ENCODE assay signal across 8 cellular contexts in genomic region chr19:10290439-10290875, GRCh38. TPM values are rescaled to one million over a fixed set of nuclear protein-coding genes. Genes with fewer than 3 reads are reported as not detected.
DNase-seq lines count a peak whose midpoint lies in the region; ATAC-seq and TF ChIP-seq lines count a peak whose summit lies in the region.

No MANE protein-coding gene starts in this region.

- H3K27ac Mint-ChIP-seq in activated naive CD4-positive, alpha-beta T cell treated with anti-CD3 and anti-CD28 coated beads for 36 hours = no peak overlapping the region
- H3K27ac Mint-ChIP-seq in activated naive CD4-positive, alpha-beta T cell treated with anti-CD3 and anti-CD28 coated beads, Interleukin-2, amount 50 U/mL, for 72 hours = no peak overlapping the region
- peak overlapping the region; percentile 91 for H3K27ac Mint-ChIP-seq in T-helper 17 cell

- TF ChIP-seq POLR2A in suprapubic skin (IDR thresholded peaks at IDR 0.05) = no peak

- WGBS in suprapubic skin = under 1% methylated on average over 26 of the region's 26 CpGs

- peaks cover 7% of the 10 kb centered on the region for H3K36me3 Mint-ChIP-seq in activated naive CD4-positive, alpha-beta T cell treated with anti-CD3 and anti-CD28 coated beads for 36 hours (ENCODE audit: low read depth)
- H3K36me3 Mint-ChIP-seq in activated naive CD4-positive, alpha-beta T cell treated with anti-CD3 and anti-CD28 coated beads, Interleukin-2, amount 50 U/mL, for 72 hours = peaks cover 13 to 14% of the 10 kb centered on the region in 2 donors
- H3K36me3 Mint-ChIP-seq in T-helper 17 cell (ENCODE audit: low read depth) = peaks cover 7% of the 10 kb centered on the region

- intact Hi-C loops in activated naive CD4-positive, alpha-beta T cell treated with anti-CD3 and anti-CD28 coated beads for 36 hours (cut with micrococcal nuclease) = no loop called here

- H3K4me3 Mint-ChIP-seq in activated naive CD4-positive, alpha-beta T cell treated with anti-CD3 and anti-CD28 coated beads for 36 hours = peak overlapping the region; percentile 71
- peak overlapping the region; percentile 90 for H3K4me3 Mint-ChIP-seq in T-helper 17 cell

- CTCF ChIA-PET in activated naive CD4-positive, alpha-beta T cell treated with anti-CD3 and anti-CD28 coated beads for 36 hours (lab: Charles Lee) = interaction anchor here (1.5 to 3.6 kb wide), 5 partner anchors 20 to 100 kb away, joined by 7 to 13 read pairs (median 9); partner anchors contain the start of gene ICAM1

- peaks cover 6% of the 10 kb centered on the region for H3K36me3 ChIP-seq in suprapubic skin

- H3K27me3 ChIP-seq in suprapubic skin = peaks cover 85% of the 10 kb centered on the region

- no peaks in the 10 kb centered on the region for H3K9me3 Mint-ChIP-seq in activated naive CD4-positive, alpha-beta T cell treated with anti-CD3 and anti-CD28 coated beads for 36 hours
- H3K9me3 Mint-ChIP-seq in activated naive CD4-positive, alpha-beta T cell treated with anti-CD3 and anti-CD28 coated beads, Interleukin-2, amount 50 U/mL, for 72 hours = no peaks in the 10 kb centered on the region

- ATAC-seq in activated naive CD4-positive, alpha-beta T cell treated with anti-CD3 and anti-CD28 coated beads, Interleukin-2, amount 50 U/mL, for 72 hours = no peak
- ATAC-seq in T-helper 17 cell (no peak), GM18502 (IDR thresholded peaks at IDR 0.05; ENCODE audit: poor library complexity, unreplicated experiment) (no peak)

- H3K4me1 Mint-ChIP-seq in activated naive CD4-positive, alpha-beta T cell treated with anti-CD3 and anti-CD28 coated beads for 36 hours (ENCODE audit: low read depth) = peaks cover 73% of the 10 kb centered on the region
- H3K4me1 Mint-ChIP-seq in T-helper 17 cell = peaks cover 55% of the 10 kb centered on the region

- no peak for DNase-seq in activated naive CD4-positive, alpha-beta T cell treated with anti-CD3 and anti-CD28 coated beads for 36 hours
- no peak for DNase-seq in activated naive CD4-positive, alpha-beta T cell treated with anti-CD3 and anti-CD28 coated beads, Interleukin-2, amount 50 U/mL, for 72 hours (ENCODE audit: low spot score in 2 of 2)
- DNase-seq in T-helper 17 cell (no peak), germinal center (ENCODE audit: low spot score) (peak; percentile 6), suprapubic skin (ENCODE audit: low spot score in 2 of 2) (peak in 1 of 2 donors; percentile 73), mesenteric fat pad (ENCODE audit: low spot score) (no peak), SKM-1 treated with dmso at 0.1 percent for 144 hours (lab: John Stamatoyannopoulos, UW; ENCODE audit: unreplicated experiment) (no peak)

- H3K4me1 ChIP-seq in suprapubic skin = peaks cover 75% of the 10 kb centered on the region

- H3K9me3 ChIP-seq in T-helper 17 cell (ENCODE audit: control insufficient read depth, low read length, poor library complexity, severe bottlenecking) = no peaks in the 10 kb centered on the region
- no peaks in the 10 kb centered on the region for H3K9me3 ChIP-seq in suprapubic skin

- H3K27me3 Mint-ChIP-seq in activated naive CD4-positive, alpha-beta T cell treated with anti-CD3 and anti-CD28 coated beads for 36 hours (ENCODE audit: low read depth) = peaks cover 72% of the 10 kb centered on the region
- peaks cover 70% of the 10 kb centered on the region for H3K27me3 Mint-ChIP-seq in T-helper 17 cell

- no peak for TF ChIP-seq EP300 in suprapubic skin (IDR thresholded peaks at IDR 0.05)

- no peak overlapping the region for H3K27ac ChIP-seq in suprapubic skin

- no peak for TF ChIP-seq CTCF in suprapubic skin (IDR thresholded peaks at IDR 0.05)

- H3K4me3 ChIP-seq in suprapubic skin = peak overlapping the region; percentile 45

RNA-seq across cellular contexts. Expression of gene ICAM5, which starts 0.7 kb away (rescaled TPM):
- total RNA-seq in activated naive CD4-positive, alpha-beta T cell treated with anti-CD3 and anti-CD28 coated beads for 36 hours = under 1 TPM; 0.72 to 0.81 TPM
- 1 to 10 TPM in 1 of 2 donors, under 1 TPM in 1; 0.39 to 2.0 TPM for total RNA-seq in activated naive CD4-positive, alpha-beta T cell treated with anti-CD3 and anti-CD28 coated beads, Interleukin-2, amount 50 U/mL, for 72 hours
- under 1 TPM; 0.10 to 0.25 TPM for total RNA-seq in T-helper 17 cell
- total RNA-seq in suprapubic skin = under 1 TPM in 3 of 4 donors, not detected in 1; 0.21 to 0.97 (median 0.62) TPM
- 1.2 TPM for total RNA-seq in mesenteric fat pad

RNA-seq across cellular contexts. Expression of gene ICAM4, which starts 3.7 kb away (rescaled TPM):
- total RNA-seq in activated naive CD4-positive, alpha-beta T cell treated with anti-CD3 and anti-CD28 coated beads for 36 hours = not detected
- under 1 TPM; 0.43 to 0.66 TPM for total RNA-seq in activated naive CD4-positive, alpha-beta T cell treated with anti-CD3 and anti-CD28 coated beads, Interleukin-2, amount 50 U/mL, for 72 hours
- total RNA-seq in T-helper 17 cell (1 to 10 TPM in 1 of 2 donors, under 1 TPM in 1; 0.94 to 1.6 TPM), suprapubic skin (not detected), mesenteric fat pad (2.3 TPM)

RNA-seq across cellular contexts. Expression of gene ZGLP1, which starts 19.2 kb away (rescaled TPM):
- total RNA-seq in activated naive CD4-positive, alpha-beta T cell treated with anti-CD3 and anti-CD28 coated beads for 36 hours = 1 to 10 TPM in 1 of 2 experiments, under 1 TPM in 1; 0.86 to 1.1 TPM
- total RNA-seq in activated naive CD4-positive, alpha-beta T cell treated with anti-CD3 and anti-CD28 coated beads, Interleukin-2, amount 50 U/mL, for 72 hours = 1 to 10 TPM; 2.2 to 3.7 TPM
- total RNA-seq in T-helper 17 cell = 1 to 10 TPM; 1.1 to 2.4 TPM
- 1 to 10 TPM; 1.4 to 7.2 (median 2.9) TPM for total RNA-seq in suprapubic skin
- 0.55 TPM for total RNA-seq in mesenteric fat pad

RNA-seq across cellular contexts. Expression of gene ICAM1, which starts 19.5 kb away (rescaled TPM):
- total RNA-seq in activated naive CD4-positive, alpha-beta T cell treated with anti-CD3 and anti-CD28 coated beads for 36 hours = 10 to 100 TPM; 11.5 to 12.0 TPM
- 10 to 100 TPM; 15.7 to 33.1 TPM for total RNA-seq in activated naive CD4-positive, alpha-beta T cell treated with anti-CD3 and anti-CD28 coated beads, Interleukin-2, amount 50 U/mL, for 72 hours
- total RNA-seq in T-helper 17 cell (10 to 100 TPM; 18.7 to 28.1 TPM), suprapubic skin (10 to 100 TPM in 2 of 4 donors, 1 to 10 TPM in 2; 9.1 to 11.1 (median 9.6) TPM), mesenteric fat pad (77.1 TPM)

RNA-seq across cellular contexts. Expression of gene FDX2, which starts 25.4 kb away (rescaled TPM):
- total RNA-seq in activated naive CD4-positive, alpha-beta T cell treated with anti-CD3 and anti-CD28 coated beads for 36 hours = 1 to 10 TPM; 9.5 to 9.7 TPM
- 10 to 100 TPM in 1 of 2 donors, 1 to 10 TPM in 1; 8.1 to 16.7 TPM for total RNA-seq in activated naive CD4-positive, alpha-beta T cell treated with anti-CD3 and anti-CD28 coated beads, Interleukin-2, amount 50 U/mL, for 72 hours
- total RNA-seq in T-helper 17 cell (1 to 10 TPM; 3.3 to 5.9 TPM), suprapubic skin (10 to 100 TPM in 3 of 4 donors, 1 to 10 TPM in 1; 7.9 to 19.0 (median 14.5) TPM), mesenteric fat pad (18.2 TPM)
